In genomic region chr13:50810998-50811397, GRCh38 we compare ENCODE assay signal across 13 cellular contexts. TPM values are rescaled to one million over a fixed set of nuclear protein-coding genes. Genes with fewer than 3 reads are reported as not detected.
DNase-seq lines count a peak whose midpoint lies in the region; ATAC-seq and TF ChIP-seq lines count a peak whose summit lies in the region.
"Had no signal": no experiment of that assay in that cellular context is flagged by ENCODE, and none has a peak within 500 bp of the region (broad histone marks: within the 10 kb centered on the region; RNA-seq: fewer than 3 reads in every experiment).

No MANE protein-coding gene starts in this region.

- DNase-seq in activated T-helper 2 cell treated with anti-CD3 and anti-CD28 coated beads, Interferon-gamma antibody, Interleukin-2, Interleukin-4, amounts not matched to agents 10 μg/mL and 5 μg/mL and 100 μg/mL, durations not matched to agents 14 hours and 24 hours and 36 hours (ENCODE audit: low spot score): no peak
- no peak for DNase-seq in A172 (ENCODE audit: low spot score)
- no peak for DNase-seq in type B pancreatic cell (ENCODE audit: extremely low spot score, unreplicated experiment)
- no peak for DNase-seq in NCI-H345 (lab: John Stamatoyannopoulos, UW)
- no peak for DNase-seq in activated CD4-positive, alpha-beta memory T cell treated with anti-CD3 and anti-CD28 coated beads, Interleukin-2, amount 10 ng/mL, durations not matched to agents 7 days and 5 days
- DNase-seq: brain microvascular endothelial cell, hippocampal formation, NCI-H1105 had no signal

- peaks cover under 1% of the 10 kb centered on the region for H3K36me3 Mint-ChIP-seq in activated T-helper 2 cell treated with anti-CD3 and anti-CD28 coated beads, Interferon-gamma antibody, Interleukin-2, Interleukin-4, amounts not matched to agents 10 μg/mL and 5 μg/mL and 100 μg/mL, durations not matched to agents 14 hours and 24 hours and 36 hours (ENCODE audit: low read depth)
- no peaks in the 10 kb centered on the region for H3K36me3 Mint-ChIP-seq in type B pancreatic cell
- no peaks in the 10 kb centered on the region for H3K36me3 Mint-ChIP-seq in activated CD4-positive, alpha-beta memory T cell treated with anti-CD3 and anti-CD28 coated beads, Interleukin-2, amount 10 ng/mL, durations not matched to agents 7 days and 5 days (ENCODE audit: low read depth)

- TF ChIP-seq CTCF in type B pancreatic cell (conservative IDR thresholded peaks at IDR 0.05): no peak

- intact Hi-C loops in activated T-helper 2 cell treated with anti-CD3 and anti-CD28 coated beads, Interferon-gamma antibody, Interleukin-2, Interleukin-4, amounts not matched to agents 10 μg/mL and 5 μg/mL and 100 μg/mL, durations not matched to agents 14 hours and 24 hours and 36 hours (cut with micrococcal nuclease): no loop called here

- POLR2A ChIA-PET in activated CD4-positive, alpha-beta memory T cell treated with anti-CD3 and anti-CD28 coated beads, Interleukin-2, amount 10 ng/mL, durations not matched to agents 7 days and 5 days (lab: Charles Lee): interaction anchor here (0.8 to 1.2 kb wide), 2 partner anchors 81 to 814 kb away, joined by 3 read pairs; no protein-coding TSS in a partner anchor

- peaks cover 24% of the 10 kb centered on the region for H3K4me1 Mint-ChIP-seq in activated T-helper 2 cell treated with anti-CD3 and anti-CD28 coated beads, Interferon-gamma antibody, Interleukin-2, Interleukin-4, amounts not matched to agents 10 μg/mL and 5 μg/mL and 100 μg/mL, durations not matched to agents 14 hours and 24 hours and 36 hours (ENCODE audit: low read depth)
- peaks cover 25% of the 10 kb centered on the region for H3K4me1 Mint-ChIP-seq in type B pancreatic cell (ENCODE audit: unreplicated experiment)
- H3K4me1 Mint-ChIP-seq in activated CD4-positive, alpha-beta memory T cell treated with anti-CD3 and anti-CD28 coated beads, Interleukin-2, amount 10 ng/mL, durations not matched to agents 7 days and 5 days: peaks cover 8% of the 10 kb centered on the region

- CTCF ChIA-PET in activated CD4-positive, alpha-beta memory T cell treated with anti-CD3 and anti-CD28 coated beads, Interleukin-2, amount 10 ng/mL, durations not matched to agents 7 days and 5 days (lab: Charles Lee): interaction anchor here (1.2 to 2.7 kb wide), 3 partner anchors 10 to 834 kb away, joined by 3 to 9 read pairs (median 5); no protein-coding TSS in a partner anchor

- peaks cover 10% of the 10 kb centered on the region for H3K27me3 Mint-ChIP-seq in activated T-helper 2 cell treated with anti-CD3 and anti-CD28 coated beads, Interferon-gamma antibody, Interleukin-2, Interleukin-4, amounts not matched to agents 10 μg/mL and 5 μg/mL and 100 μg/mL, durations not matched to agents 14 hours and 24 hours and 36 hours (ENCODE audit: low read depth)
- H3K27me3 Mint-ChIP-seq in type B pancreatic cell: no peaks in the 10 kb centered on the region
- H3K27me3 Mint-ChIP-seq in activated CD4-positive, alpha-beta memory T cell treated with anti-CD3 and anti-CD28 coated beads, Interleukin-2, amount 10 ng/mL, durations not matched to agents 7 days and 5 days: peaks cover 4% of the 10 kb centered on the region

- peaks cover under 1% of the 10 kb centered on the region for H3K9me3 Mint-ChIP-seq in activated T-helper 2 cell treated with anti-CD3 and anti-CD28 coated beads, Interferon-gamma antibody, Interleukin-2, Interleukin-4, amounts not matched to agents 10 μg/mL and 5 μg/mL and 100 μg/mL, durations not matched to agents 14 hours and 24 hours and 36 hours
- no peaks in the 10 kb centered on the region for H3K9me3 Mint-ChIP-seq in type B pancreatic cell
- no peaks in the 10 kb centered on the region for H3K9me3 Mint-ChIP-seq in activated CD4-positive, alpha-beta memory T cell treated with anti-CD3 and anti-CD28 coated beads, Interleukin-2, amount 10 ng/mL, durations not matched to agents 7 days and 5 days

- ATAC-seq in GM18511 (IDR thresholded peaks at IDR 0.05; ENCODE audit: unreplicated experiment) (peak; percentile 97), GM21576 (IDR thresholded peaks at IDR 0.05; ENCODE audit: unreplicated experiment) (peak; percentile 93), HG03457 (IDR thresholded peaks at IDR 0.05; ENCODE audit: unreplicated experiment) (peak; percentile 79)

- peak overlapping the region; percentile 26 for H3K4me3 Mint-ChIP-seq in activated T-helper 2 cell treated with anti-CD3 and anti-CD28 coated beads, Interferon-gamma antibody, Interleukin-2, Interleukin-4, amounts not matched to agents 10 μg/mL and 5 μg/mL and 100 μg/mL, durations not matched to agents 14 hours and 24 hours and 36 hours (ENCODE audit: low read depth)
- H3K4me3 Mint-ChIP-seq in type B pancreatic cell: no peak overlapping the region
- H3K4me3 Mint-ChIP-seq in activated CD4-positive, alpha-beta memory T cell treated with anti-CD3 and anti-CD28 coated beads, Interleukin-2, amount 10 ng/mL, durations not matched to agents 7 days and 5 days: no peak overlapping the region

- no peak overlapping the region for H3K27ac Mint-ChIP-seq in activated T-helper 2 cell treated with anti-CD3 and anti-CD28 coated beads, Interferon-gamma antibody, Interleukin-2, Interleukin-4, amounts not matched to agents 10 μg/mL and 5 μg/mL and 100 μg/mL, durations not matched to agents 14 hours and 24 hours and 36 hours
- H3K27ac Mint-ChIP-seq in type B pancreatic cell: no peak overlapping the region
- H3K27ac Mint-ChIP-seq in activated CD4-positive, alpha-beta memory T cell treated with anti-CD3 and anti-CD28 coated beads, Interleukin-2, amount 10 ng/mL, durations not matched to agents 7 days and 5 days: no peak overlapping the region

RNA-seq across cellular contexts. Expression of gene DLEU7, which starts 32.5 kb away (rescaled TPM):
- total RNA-seq in activated T-helper 2 cell treated with anti-CD3 and anti-CD28 coated beads, Interferon-gamma antibody, Interleukin-2, Interleukin-4, amounts not matched to agents 10 μg/mL and 5 μg/mL and 100 μg/mL, durations not matched to agents 14 hours and 24 hours and 36 hours: not detected in 2 replicates
- total RNA-seq in A172 (2014; rRNA removed; shearing (Covaris generic)): not detected in 2 replicates
- total RNA-seq in type B pancreatic cell (ENCODE audit: low replicate concordance): 14.4 TPM in 1 of 2 replicates, not detected in the other
- total RNA-seq in activated CD4-positive, alpha-beta memory T cell treated with anti-CD3 and anti-CD28 coated beads, Interleukin-2, amount 10 ng/mL, durations not matched to agents 7 days and 5 days: not detected
- total RNA-seq: renal cortical epithelial cell; T-helper 1 cell treated with Interleukin-12 subunit alpha and Interleukin-12 subunit beta and Interleukin-4 antibody, amounts not matched to agents 30 ng/mL and 1 ng/mL, for 36 hours had no signal
